13 cellular contexts compared by ENCODE assay signal in genomic region chr6:149015224-149015876, GRCh38.
A peak's percentile ranks its signal among the peaks of the same experiment; 100 is the strongest.
DNase-seq lines count a peak whose midpoint lies in the region; ATAC-seq and TF ChIP-seq lines count a peak whose summit lies in the region.
"Had no signal": no experiment of that assay in that cellular context is flagged by ENCODE, and none has a peak within 500 bp of the region (broad histone marks: within the 10 kb centered on the region; RNA-seq: fewer than 3 reads in every experiment).

No MANE protein-coding gene starts in this region.

- no peak overlapping the region for H3K9ac ChIP-seq in BLaER1 treated with 17β-estradiol and CSF1 and Interleukin-3, amounts not matched to agents 10 nM and 100 nM
- H3K9ac ChIP-seq in NT2/D1 (ENCODE audit: insufficient read length, low read depth): peak overlapping the region; percentile 21

- H3K9me3 ChIP-seq in BLaER1 treated with 17β-estradiol and CSF1 and Interleukin-3, amounts not matched to agents 10 nM and 100 nM (replicated peaks in 1 of 11): no peaks in the 10 kb centered on the region
- H3K9me3 ChIP-seq in NT2/D1 (ENCODE audit: insufficient read depth, low read length): no peaks in the 10 kb centered on the region
- H3K9me3 ChIP-seq: mucosa of descending colon had no signal

- ATAC-seq in memory B cell (ENCODE audit: low read depth): no peak
- no peak for ATAC-seq in HG02642 (IDR thresholded peaks at IDR 0.05; ENCODE audit: poor library complexity, unreplicated experiment)
- ATAC-seq: activated naive CD4-positive, alpha-beta T cell treated with anti-CD3 and anti-CD28 coated beads, Interleukin-2, amount 50 U/mL, for 72 hours; mucosa of descending colon had no signal

- H3K4me1 ChIP-seq in BLaER1 treated with 17β-estradiol and CSF1 and Interleukin-3, amounts not matched to agents 10 nM and 100 nM: peaks cover 13 to 35% (median 22%) of the 10 kb centered on the region in 10 experiments
- H3K4me1 ChIP-seq in NT2/D1 (ENCODE audit: insufficient read depth, insufficient read length): peaks cover 11% of the 10 kb centered on the region

- intact Hi-C loops in MCF 10A (cut with micrococcal nuclease): no loop called here

- no TSS peak for BruUV-seq in MCF 10A (replicated peaks; lab: Mats Ljungman, UMichigan)

- no peak overlapping the region for H3K27ac ChIP-seq in BLaER1 treated with 17β-estradiol and CSF1 and Interleukin-3, amounts not matched to agents 10 nM and 100 nM

- peak overlapping the region; percentile 11 to 66 (median 41); a peak in 19 of 22 replicates for H3K4me2 ChIP-seq in BLaER1 treated with 17β-estradiol and CSF1 and Interleukin-3, amounts not matched to agents 10 nM and 100 nM

- H3K4me1 Mint-ChIP-seq in memory B cell: no peaks in the 10 kb centered on the region
- H3K4me1 Mint-ChIP-seq in MCF 10A (ENCODE audit: insufficient read depth, unreplicated experiment): peaks cover 19% of the 10 kb centered on the region

- H3K27me3 Mint-ChIP-seq in memory B cell (no peaks in the 10 kb centered on the region), MCF 10A (ENCODE audit: insufficient read depth, unreplicated experiment) (no peaks in the 10 kb centered on the region)

- CTCF ChIA-PET in MCF 10A (lab: Yijun Ruan, JAX): interaction anchor here (0.7 kb wide), 1 partner anchor 13 kb away, joined by 4 read pairs; no protein-coding TSS in a partner anchor

- H3K27ac Mint-ChIP-seq in memory B cell: peak overlapping the region; percentile 69
- no peak overlapping the region for H3K27ac Mint-ChIP-seq in MCF 10A (ENCODE audit: low read depth, unreplicated experiment)
- H3K27ac Mint-ChIP-seq: activated naive CD4-positive, alpha-beta T cell treated with anti-CD3 and anti-CD28 coated beads, Interleukin-2, amount 50 U/mL, for 72 hours had no signal

- peaks cover 0 to 33% (median 4%) of the 10 kb centered on the region in 11 experiments; a peak in 8 of 22 replicates for H3K36me3 ChIP-seq in BLaER1 treated with 17β-estradiol and CSF1 and Interleukin-3, amounts not matched to agents 10 nM and 100 nM
- no peaks in the 10 kb centered on the region for H3K36me3 ChIP-seq in NT2/D1 (ENCODE audit: insufficient read depth, insufficient read length, low read length)

- no peaks in the 10 kb centered on the region for H3K27me3 ChIP-seq in BLaER1 treated with 17β-estradiol and CSF1 and Interleukin-3, amounts not matched to agents 10 nM and 100 nM
- no peaks in the 10 kb centered on the region for H3K27me3 ChIP-seq in NT2/D1 (ENCODE audit: insufficient read depth, insufficient read length)

- peaks cover 7% of the 10 kb centered on the region for H3K36me3 Mint-ChIP-seq in memory B cell
- no peaks in the 10 kb centered on the region for H3K36me3 Mint-ChIP-seq in MCF 10A (ENCODE audit: insufficient read depth, unreplicated experiment)
- H3K36me3 Mint-ChIP-seq: activated naive CD4-positive, alpha-beta T cell treated with anti-CD3 and anti-CD28 coated beads, Interleukin-2, amount 50 U/mL, for 72 hours had no signal

- H3K9me3 Mint-ChIP-seq in memory B cell (no peaks in the 10 kb centered on the region), MCF 10A (ENCODE audit: unreplicated experiment) (no peaks in the 10 kb centered on the region)
- H3K9me3 Mint-ChIP-seq: activated naive CD4-positive, alpha-beta T cell treated with anti-CD3 and anti-CD28 coated beads, Interleukin-2, amount 50 U/mL, for 72 hours had no signal

- DNase-seq in NT2/D1 (ENCODE audit: low read depth, low spot score): no peak
- DNase-seq in choroid plexus epithelial cell (ENCODE audit: low read depth): peak; percentile 72
- DNase-seq in memory B cell (ENCODE audit: low spot score in 2 of 2): no peak
- no peak for DNase-seq in mucosa of gallbladder (ENCODE audit: low spot score)
- no peak for DNase-seq in cerebellar nuclear complex (lab: John Stamatoyannopoulos, UW)
- no peak for DNase-seq in MCF 10A (ENCODE audit: unreplicated experiment)
- DNase-seq: activated CD8-positive, alpha-beta memory T cell treated with anti-CD3 and anti-CD28 coated beads, Interleukin-2, amount 50 U/mL, for 4 hours; kidney; mucosa of descending colon; NK-92 treated with Interleukin-12 subunit alpha and Interleukin-12 subunit beta, amount 100 ng/mL, for 24 hours had no signal

- TF ChIP-seq CTCF in choroid plexus epithelial cell (conservative IDR thresholded peaks at IDR 0.05; ENCODE audit: low read depth, low read length): no peak
- no peak for TF ChIP-seq CTCF in MCF 10A (IDR thresholded peaks at IDR 0.05; ENCODE audit: unreplicated experiment)

- H3K4me3 Mint-ChIP-seq in memory B cell (no peak overlapping the region), MCF 10A (ENCODE audit: unreplicated experiment) (no peak overlapping the region)

- H3K4me3 ChIP-seq in BLaER1 treated with 17β-estradiol and CSF1 and Interleukin-3, amounts not matched to agents 10 nM and 100 nM: no peak overlapping the region
- H3K4me3 ChIP-seq in NT2/D1 (ENCODE audit: insufficient read length, low read depth) (no peak overlapping the region), choroid plexus epithelial cell (ENCODE audit: low read depth, low read length) (no peak overlapping the region)
- H3K4me3 ChIP-seq: mucosa of descending colon had no signal

- POLR2A ChIA-PET in MCF 10A (lab: Yijun Ruan, JAX): no interaction called here

- no peaks in the 10 kb centered on the region; a peak in 1 of 22 replicates for H4K20me1 ChIP-seq in BLaER1 treated with 17β-estradiol and CSF1 and Interleukin-3, amounts not matched to agents 10 nM and 100 nM
